In genomic region chr3:115077501-115078250, GRCh38 we compare ENCODE assay signal across 21 cellular contexts.
"Had no signal": no experiment of that assay in that cellular context is flagged by ENCODE, and none has a peak within 500 bp of the region (broad histone marks: within the 10 kb centered on the region; RNA-seq: fewer than 3 reads in every experiment).

No MANE protein-coding gene starts in this region.

- H3K9me3 ChIP-seq: esophagus muscularis mucosa, suprapubic skin had no signal

- H3K27ac ChIP-seq: esophagus muscularis mucosa, skin epidermis, suprapubic skin, WERI-Rb-1 had no signal

- H3K4me3 Mint-ChIP-seq: activated CD8-positive, alpha-beta T cell treated with anti-CD3 and anti-CD28 coated beads, Interleukin-2, amount 10 ng/mL, durations not matched to agents 7 days and 5 days; activated naive CD8-positive, alpha-beta T cell; activated T-cell treated with anti-CD3 and anti-CD28 coated beads, Interleukin-2, amount 50 U/mL, for 72 hours; natural killer cell treated with Interleukin-12 subunit alpha and Interleukin-12 subunit beta and Interleukin-15 and Interleukin-18, amount 100 ng/mL, for 72 hours; T-helper 17 cell; type B pancreatic cell had no signal

- H3K36me3 ChIP-seq: esophagus muscularis mucosa, suprapubic skin, WERI-Rb-1 had no signal

- H3K27me3 Mint-ChIP-seq: activated naive CD8-positive, alpha-beta T cell; natural killer cell treated with Interleukin-12 subunit alpha and Interleukin-12 subunit beta and Interleukin-15 and Interleukin-18, amount 100 ng/mL, for 72 hours; T-helper 17 cell; type B pancreatic cell had no signal

- H3K9me3 Mint-ChIP-seq: activated T-cell treated with anti-CD3 and anti-CD28 coated beads, Interleukin-2, amount 50 U/mL, for 72 hours; natural killer cell treated with Interleukin-12 subunit alpha and Interleukin-12 subunit beta and Interleukin-15 and Interleukin-18, amount 100 ng/mL, for 72 hours had no signal

- DNase-seq: activated CD4-positive, alpha-beta T cell treated with anti-CD3 and anti-CD28 coated beads for 48 hours; activated CD8-positive, alpha-beta memory T cell treated with anti-CD3 and anti-CD28 coated beads, Interleukin-2, amount 50 U/mL, for 4 hours; activated CD8-positive, alpha-beta T cell treated with anti-CD3 and anti-CD28 coated beads, Interleukin-2, amount 10 ng/mL, durations not matched to agents 7 days and 5 days; activated gamma-delta T cell treated with Interleukin-2 at 50 U/mL for 16 hours; activated T-cell treated with anti-CD3 and anti-CD28 coated beads, Interleukin-2, amount 50 U/mL, for 72 hours; anterior cingulate cortex; cortex of kidney; effector CD4-positive, alpha-beta T cell; foreskin fibroblast; mammary epithelial cell; posterior cingulate gyrus; stimulated activated CD4-positive, alpha-beta T cell treated with anti-CD3 and anti-CD28 coated beads, Interleukin-4, amount 100 ng/mL, for 24 hours; stimulated activated naive CD4-positive, alpha-beta T cell treated with Interleukin-2 at 50 U/mL for 16 hours; T-helper 17 cell; WERI-Rb-1 had no signal

- H3K4me3 ChIP-seq: esophagus muscularis mucosa, skin epidermis, suprapubic skin had no signal

- ATAC-seq: activated CD8-positive, alpha-beta T cell treated with anti-CD3 and anti-CD28 coated beads, Interleukin-2, amount 10 ng/mL, durations not matched to agents 7 days and 5 days; activated T-cell treated with anti-CD3 and anti-CD28 coated beads, Interleukin-2, amount 50 U/mL, for 72 hours; natural killer cell treated with Interleukin-12 subunit alpha and Interleukin-12 subunit beta and Interleukin-15 and Interleukin-18, amount 100 ng/mL, for 72 hours; T-helper 17 cell had no signal

- H3K27me3 ChIP-seq: esophagus muscularis mucosa, suprapubic skin had no signal

- H3K27ac Mint-ChIP-seq: activated CD8-positive, alpha-beta T cell treated with anti-CD3 and anti-CD28 coated beads, Interleukin-2, amount 10 ng/mL, durations not matched to agents 7 days and 5 days; activated naive CD8-positive, alpha-beta T cell; activated T-cell treated with anti-CD3 and anti-CD28 coated beads, Interleukin-2, amount 50 U/mL, for 72 hours; natural killer cell treated with Interleukin-12 subunit alpha and Interleukin-12 subunit beta and Interleukin-15 and Interleukin-18, amount 100 ng/mL, for 72 hours; T-helper 17 cell; type B pancreatic cell had no signal
